7 cellular contexts compared by ENCODE assay signal in the genomic region with DNA sequence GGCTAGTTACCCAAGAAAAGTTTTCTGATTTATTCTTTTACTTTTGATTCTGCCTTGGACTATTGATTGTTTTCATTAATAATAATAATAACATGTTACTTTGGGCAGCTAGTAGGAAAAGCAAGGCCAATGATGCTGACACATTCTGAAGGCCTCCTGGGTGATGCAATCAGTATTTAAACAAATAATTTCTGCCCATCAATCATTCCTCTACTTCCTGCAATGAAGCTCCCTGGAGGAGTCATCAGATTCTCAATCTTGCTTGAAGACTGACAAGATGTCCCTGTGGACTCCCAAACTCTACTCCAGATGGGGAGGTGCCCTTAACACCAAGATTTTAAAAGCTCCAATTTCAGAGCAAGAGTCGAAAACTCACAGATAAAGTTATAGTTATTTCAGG. TPM values are rescaled to one million over a fixed set of nuclear protein-coding genes. Genes with fewer than 3 reads are reported as not detected.
DNase-seq lines count a peak whose midpoint lies in the region; ATAC-seq and TF ChIP-seq lines count a peak whose summit lies in the region.

A gene with protein sequence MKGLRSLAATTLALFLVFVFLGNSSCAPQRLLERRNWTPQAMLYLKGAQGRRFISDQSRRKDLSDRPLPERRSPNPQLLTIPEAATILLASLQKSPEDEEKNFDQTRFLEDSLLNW (plus strand): TSS at position 244 of the 400 bp plus-strand sequence. CDS start 177 bp downstream, outside the sequence.

- POLR2A ChIA-PET in activated B cell treated with CpG ODN at 0.5 μM for 24 hours (lab: Charles Lee): no interaction called here

- CTCF ChIA-PET in activated B cell treated with CpG ODN at 0.5 μM for 24 hours (lab: Charles Lee): no interaction called here

- H3K4me3 Mint-ChIP-seq in HFFc6 (peak within 1 kb of the TSS; percentile 63), activated B cell treated with CpG ODN at 0.5 μM for 24 hours (peak within 1 kb of the TSS; percentile 74)
- peak within 1 kb of the TSS; percentile 85 for H3K4me3 Mint-ChIP-seq in stimulated activated memory B cell treated with anti-CD40 and anti-IgM and Interleukin-4, amounts not matched to agents 10 μg/mL and 1 μg/mL and 100 μg/mL, for 72 hours

- H3K4me1 Mint-ChIP-seq in HFFc6 (ENCODE audit: low read depth) (no peaks in the 10 kb centered on the region), activated B cell treated with CpG ODN at 0.5 μM for 24 hours (peaks cover 8% of the 10 kb centered on the region)
- peaks cover 6% of the 10 kb centered on the region for H3K4me1 Mint-ChIP-seq in stimulated activated memory B cell treated with anti-CD40 and anti-IgM and Interleukin-4, amounts not matched to agents 10 μg/mL and 1 μg/mL and 100 μg/mL, for 72 hours

- DNase-seq in HFFc6 (no peak), activated B cell treated with CpG ODN at 0.5 μM for 24 hours (no peak), left ventricle myocardium superior (no peak), MV-4-11 (lab: John Stamatoyannopoulos, UW) (no peak), head of caudate nucleus (no peak), amniotic stem cell (lab: John Stamatoyannopoulos, UW) (no peak)

- TF ChIP-seq CTCF in HFFc6 (IDR thresholded peaks at IDR 0.05): no peak
- TF ChIP-seq CTCF in activated B cell treated with CpG ODN at 0.5 μM for 24 hours (IDR thresholded peaks at IDR 0.05): no peak

- ATAC-seq in activated B cell treated with CpG ODN at 0.5 μM for 24 hours (ENCODE audit: low read depth): no peak
- ATAC-seq in left ventricle myocardium superior: no peak
- ATAC-seq in stimulated activated memory B cell treated with anti-CD40 and anti-IgM and Interleukin-4, amounts not matched to agents 10 μg/mL and 1 μg/mL and 100 μg/mL, for 72 hours: no peak

- no peaks in the 10 kb centered on the region for H3K36me3 Mint-ChIP-seq in HFFc6 (ENCODE audit: low read depth)
- no peaks in the 10 kb centered on the region for H3K36me3 Mint-ChIP-seq in activated B cell treated with CpG ODN at 0.5 μM for 24 hours (ENCODE audit: low read depth)
- no peaks in the 10 kb centered on the region for H3K36me3 Mint-ChIP-seq in stimulated activated memory B cell treated with anti-CD40 and anti-IgM and Interleukin-4, amounts not matched to agents 10 μg/mL and 1 μg/mL and 100 μg/mL, for 72 hours

- H3K9me3 Mint-ChIP-seq in HFFc6 (no peaks in the 10 kb centered on the region), activated B cell treated with CpG ODN at 0.5 μM for 24 hours (peaks cover 4% of the 10 kb centered on the region)
- H3K9me3 Mint-ChIP-seq in stimulated activated memory B cell treated with anti-CD40 and anti-IgM and Interleukin-4, amounts not matched to agents 10 μg/mL and 1 μg/mL and 100 μg/mL, for 72 hours: peaks cover 10% of the 10 kb centered on the region

- H3K27ac Mint-ChIP-seq in HFFc6 (no peak within 1 kb of the TSS), activated B cell treated with CpG ODN at 0.5 μM for 24 hours (no peak within 1 kb of the TSS)
- peak within 1 kb of the TSS; percentile 52 for H3K27ac Mint-ChIP-seq in stimulated activated memory B cell treated with anti-CD40 and anti-IgM and Interleukin-4, amounts not matched to agents 10 μg/mL and 1 μg/mL and 100 μg/mL, for 72 hours

- peaks cover 9% of the 10 kb centered on the region for H3K27me3 Mint-ChIP-seq in HFFc6 (ENCODE audit: insufficient read depth)
- H3K27me3 Mint-ChIP-seq in activated B cell treated with CpG ODN at 0.5 μM for 24 hours: peaks cover 16% of the 10 kb centered on the region
- no peaks in the 10 kb centered on the region for H3K27me3 Mint-ChIP-seq in stimulated activated memory B cell treated with anti-CD40 and anti-IgM and Interleukin-4, amounts not matched to agents 10 μg/mL and 1 μg/mL and 100 μg/mL, for 72 hours

- intact Hi-C loops in activated B cell treated with CpG ODN at 0.5 μM for 24 hours (cut with micrococcal nuclease) (no loop called here), left ventricle myocardium superior (cut with micrococcal nuclease) (no loop called here), head of caudate nucleus (cut with DNase I) (loop anchor here (10.0 kb wide), 1 partner anchor 129 kb away; a partner anchor contains a TSS)

RNA-seq across cellular contexts. Expression of the gene that starts here (rescaled TPM):
- not detected for total RNA-seq in HFFc6 (2021; fragmentation: NEBNext Ultra II Directional; extraction: Animal tissue kit (Norgen Biotek cat#: 25700))
- total RNA-seq in activated B cell treated with CpG ODN at 0.5 μM for 24 hours (0.18 and 0.54 TPM in 2 replicates), left ventricle myocardium superior (15.7 TPM)

Comparison
In these comparisons a context has a peak if more than half of its experiments do, and no peak if none do; other contexts are left out.
1. RNA of the gene that starts here (total RNA-seq): 15.7 TPM in left ventricle myocardium superior (single experiment); 0.18 to 0.54 TPM in activated B cell treated with CpG ODN at 0.5 μM for 24 hours and not detected in HFFc6; every median in the first group is over 10 times any median in the second.
2. Peak in every context shown above with its lines, with median percentiles within 50 percentile points of each other: H3K4me3 Mint-ChIP-seq.